In genomic region chr17:28723836-28724499, GRCh38 we compare ENCODE assay signal across 1 cellular context.
TF ChIP-seq lines count a peak whose summit lies in the region.

No MANE protein-coding gene starts in this region.

TF ChIP-seq in HEK293, 187 proteins besides CTCF, POLR2A, EP300 and RAD21:
- TF ChIP-seq ZNF449 (tag by site-specific recombination; IDR thresholded peaks at IDR 0.05) (peak; percentile 93; the same call in 1 of the 2 replicates), ZFHX2 (tag by site-specific recombination; conservative IDR thresholded peaks at IDR 0.05) (peak; percentile 26; the same call in 1 of the 2 replicates)
